12 cellular contexts compared by ENCODE assay signal in the genomic region with DNA sequence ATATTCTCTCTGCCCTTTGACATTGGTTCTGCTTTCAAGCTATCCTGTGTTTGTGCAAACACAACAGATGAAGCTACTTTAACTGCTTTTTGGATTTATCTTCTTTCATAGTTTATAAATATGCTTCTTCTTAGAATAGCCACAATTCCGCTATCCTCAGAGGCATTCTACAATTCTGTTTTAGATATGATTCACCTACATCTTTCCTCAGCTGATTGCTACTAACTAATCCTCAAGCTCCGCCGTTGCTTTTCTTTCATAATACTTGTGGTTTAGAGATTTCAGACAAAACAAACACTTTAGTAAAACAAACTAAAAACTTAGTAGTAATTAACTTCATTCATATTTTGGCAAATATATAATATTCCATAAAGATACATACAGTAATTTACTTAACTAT.
"Had no signal": no experiment of that assay in that cellular context is flagged by ENCODE, and none has a peak within 500 bp of the region (broad histone marks: within the 10 kb centered on the region; RNA-seq: fewer than 3 reads in every experiment).

No MANE protein-coding gene starts in this region.

- DNase-seq: activated B cell treated with CpG ODN at 0.5 μM for 24 hours; activated CD4-positive, alpha-beta T cell treated with anti-CD3 and anti-CD28 coated beads, Interleukin-2, amount 10 ng/mL, durations not matched to agents 24 days and 14 days; activated naive CD4-positive, alpha-beta T cell treated with anti-CD3 and anti-CD28 coated beads, Interleukin-2, amount 10 ng/mL, durations not matched to agents 7 days and 5 days; adrenal gland; esophagus squamous epithelium; retina; small intestine; T-helper 1 cell; thyroid gland; uterus had no signal

- ATAC-seq: activated T-helper 17 cell treated with anti-CD3 and anti-CD28 coated beads, Interleukin-2, amount 50 U/mL, for 72 hours; gastroesophageal sphincter had no signal
